In the genomic region with DNA sequence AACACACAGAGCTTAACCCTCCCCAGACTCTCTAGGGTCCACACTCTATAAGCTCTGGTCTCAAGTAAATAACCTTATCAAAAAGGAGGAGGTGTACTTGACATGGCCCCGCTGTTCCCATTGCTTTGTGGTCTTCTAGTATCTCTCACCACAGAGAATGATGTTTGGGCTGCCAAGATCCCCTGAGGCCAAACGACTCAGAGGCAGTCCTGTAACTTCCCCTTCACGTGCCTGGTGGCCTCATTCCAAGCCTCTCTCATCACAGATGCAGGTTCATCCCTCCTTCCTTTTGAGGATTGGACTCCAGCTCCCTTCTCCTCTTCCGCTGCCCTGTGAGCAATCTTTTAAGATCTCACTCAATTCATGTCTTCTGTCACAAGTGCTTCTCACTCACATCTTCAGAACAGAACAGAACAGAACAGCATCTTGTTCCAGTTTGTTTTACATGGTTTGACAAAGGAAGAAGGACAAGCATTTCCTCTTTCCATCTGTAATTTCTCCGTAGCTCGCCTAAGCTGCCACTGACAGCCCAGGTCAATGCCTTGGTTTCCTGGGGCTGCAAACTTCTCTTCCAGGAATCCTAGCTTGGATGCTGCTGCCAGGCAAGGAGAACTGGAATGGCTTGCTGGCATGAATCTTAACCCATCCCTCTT, we compare ENCODE assay signal across 1 cellular context.
TF ChIP-seq lines count a peak whose summit lies in the region.

No MANE protein-coding gene starts in this region.

TF ChIP-seq in GM23338, 12 proteins besides CTCF, POLR2A, EP300 and RAD21 (continued from another document):
- TF ChIP-seq EZH2phosphoT487 (IDR thresholded peaks at IDR 0.05; ENCODE audit: unreplicated experiment) (no peak), CREB1 (CRISPR knock-in tag; IDR thresholded peaks at IDR 0.05; ENCODE audit: low read depth) (no peak)
TF ChIP-seq in GM23338: peak in this region for 0.
